16 cellular contexts compared by ENCODE assay signal in the genomic region with DNA sequence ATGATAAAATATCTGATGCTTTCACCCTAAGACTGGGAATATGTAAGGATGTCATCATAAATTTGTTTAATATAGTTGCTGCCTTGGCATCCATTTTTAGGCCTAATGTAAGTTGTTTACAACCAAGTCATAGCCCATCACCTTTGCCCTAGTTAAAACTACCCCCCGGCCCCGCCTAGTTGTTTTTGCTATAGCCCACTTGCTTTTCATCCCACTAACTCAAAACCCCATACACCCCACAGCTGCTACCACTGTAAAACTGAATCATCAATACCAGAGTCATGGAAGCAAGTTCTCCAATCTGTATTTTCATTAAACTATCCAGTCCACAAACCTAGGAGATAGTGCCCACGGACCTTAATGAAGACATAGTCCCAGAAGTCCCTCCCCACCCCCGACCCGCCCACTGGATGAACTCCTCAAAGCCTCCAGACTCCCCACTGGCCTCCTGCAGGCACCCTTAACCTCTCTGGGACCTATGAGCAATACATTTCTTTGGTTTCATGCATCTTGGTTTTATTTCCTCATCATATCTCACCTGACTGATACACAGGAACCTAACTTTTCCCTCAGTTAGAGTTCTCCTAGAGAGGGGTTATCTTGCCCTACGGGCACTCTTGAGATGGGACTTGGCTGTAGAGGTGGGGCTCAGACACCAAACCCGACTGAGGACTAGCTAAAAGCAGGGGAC.
"Had no signal": no experiment of that assay in that cellular context is flagged by ENCODE, and none has a peak within 500 bp of the region (broad histone marks: within the 10 kb centered on the region; RNA-seq: fewer than 3 reads in every experiment).

No MANE protein-coding gene starts in this region.

- H3K27ac ChIP-seq: body of pancreas, coronary artery, foreskin keratinocyte, right atrium auricular region, suprapubic skin had no signal

- ATAC-seq: body of pancreas, foreskin keratinocyte had no signal

- H3K4me1 ChIP-seq: body of pancreas, foreskin keratinocyte, right atrium auricular region, suprapubic skin had no signal

- H3K9me3 Mint-ChIP-seq: activated CD4-positive, alpha-beta memory T cell treated with anti-CD3 and anti-CD28 coated beads, Interleukin-2, amount 10 ng/mL, durations not matched to agents 7 days and 5 days; naive thymus-derived CD8-positive, alpha-beta T cell; type B pancreatic cell had no signal

- FAIRE-seq: endothelial cell of umbilical vein, small intestine had no signal

- H3K9me3 ChIP-seq: body of pancreas, right atrium auricular region, suprapubic skin had no signal

- H3K27ac Mint-ChIP-seq: activated CD4-positive, alpha-beta memory T cell treated with anti-CD3 and anti-CD28 coated beads, Interleukin-2, amount 10 ng/mL, durations not matched to agents 7 days and 5 days; type B pancreatic cell had no signal

- H3K27me3 ChIP-seq: body of pancreas, foreskin keratinocyte, right atrium auricular region, suprapubic skin had no signal

- H3K36me3 Mint-ChIP-seq: naive thymus-derived CD8-positive, alpha-beta T cell; type B pancreatic cell had no signal

- DNase-seq: activated CD4-positive, alpha-beta memory T cell treated with anti-CD3 and anti-CD28 coated beads, Interleukin-2, amount 10 ng/mL, durations not matched to agents 7 days and 5 days; activated effector memory CD4-positive, alpha-beta T cell treated with anti-CD3 and anti-CD28 coated beads, Interleukin-2, amount 50 U/mL, for 16 hours; amniotic stem cell; body of pancreas; central memory CD4-positive, alpha-beta T cell; effector CD4-positive, alpha-beta T cell; foreskin keratinocyte; naive thymus-derived CD8-positive, alpha-beta T cell; posterior cingulate gyrus; small intestine; SW 1271 had no signal

- H3K4me3 ChIP-seq: body of pancreas, coronary artery, right atrium auricular region, suprapubic skin had no signal

- H3K4me3 Mint-ChIP-seq: activated CD4-positive, alpha-beta memory T cell treated with anti-CD3 and anti-CD28 coated beads, Interleukin-2, amount 10 ng/mL, durations not matched to agents 7 days and 5 days; type B pancreatic cell had no signal

- H3K27me3 Mint-ChIP-seq: type B pancreatic cell had no signal

- H3K36me3 ChIP-seq: right atrium auricular region, suprapubic skin had no signal
